26 cellular contexts compared by ENCODE assay signal in genomic region chr22:32752326-32752725, GRCh38. TPM values are rescaled to one million over a fixed set of nuclear protein-coding genes. Genes with fewer than 3 reads are reported as not detected.
DNase-seq lines count a peak whose midpoint lies in the region; ATAC-seq and TF ChIP-seq lines count a peak whose summit lies in the region.
"Had no signal": no experiment of that assay in that cellular context is flagged by ENCODE, and none has a peak within 500 bp of the region (broad histone marks: within the 10 kb centered on the region; RNA-seq: fewer than 3 reads in every experiment).

No MANE protein-coding gene starts in this region.

- H3K27me3 ChIP-seq in AG04450 (ENCODE audit: control insufficient read depth, insufficient read depth, low read length) (no peaks in the 10 kb centered on the region), mammary epithelial cell (ENCODE audit: insufficient read depth, low read length) (no peaks in the 10 kb centered on the region), neuronal stem cell (ENCODE audit: control insufficient read depth in 3 of 3, insufficient read depth in 3 of 3, low read depth in 1 of 3, low read length in 3 of 3) (no peaks in the 10 kb centered on the region), tibial nerve (no peaks in the 10 kb centered on the region), upper lobe of left lung (no peaks in the 10 kb centered on the region)
- H3K27me3 ChIP-seq: dorsolateral prefrontal cortex, Peyer's patch, SJSA1 had no signal

- no peak overlapping the region for H3K4me3 ChIP-seq in AG04450 (ENCODE audit: low read depth, low read length)
- no peak overlapping the region for H3K4me3 ChIP-seq in mammary epithelial cell (replicated peaks in 1 of 3; ENCODE audit: insufficient read depth in 1 of 3, low read depth in 2 of 3, low read length in 3 of 3)
- no peak overlapping the region for H3K4me3 ChIP-seq in neuronal stem cell (ENCODE audit: low read length in 2 of 2)
- H3K4me3 ChIP-seq in tibial nerve, result no peak overlapping the region
- no peak overlapping the region for H3K4me3 ChIP-seq in upper lobe of left lung
- H3K4me3 ChIP-seq: dorsolateral prefrontal cortex, Peyer's patch, SJSA1, thoracic aorta had no signal

- peak overlapping the region; percentile 33 for H3K18ac ChIP-seq in neuronal stem cell (ENCODE audit: low read length)

- no peak overlapping the region for H3K4me2 ChIP-seq in mammary epithelial cell (ENCODE audit: insufficient read depth, low read depth, low read length)
- H3K4me2 ChIP-seq in neuronal stem cell (ENCODE audit: insufficient read depth, low read length, poor library complexity, severe bottlenecking), result no peak overlapping the region

- TF ChIP-seq CTCF in AG04450 (IDR thresholded peaks at IDR 0.05; ENCODE audit: low read depth, low read length) (no peak), mammary epithelial cell (conservative IDR thresholded peaks at IDR 0.05 in 1 of 2, IDR thresholded peaks at IDR 0.05 in 1 of 2; ENCODE audit: extremely low read depth in 1 of 2, insufficient read depth in 1 of 2, low read depth in 1 of 2, low read length in 2 of 2) (no peak), tibial nerve (IDR thresholded peaks at IDR 0.05) (no peak), upper lobe of left lung (IDR thresholded peaks at IDR 0.05) (no peak)

- H3K4ac ChIP-seq in neuronal stem cell (ENCODE audit: low read length), result no peak overlapping the region

- POLR2A ChIA-PET in AG04450 (lab: Yijun Ruan, JAX), result interaction anchor here (1.1 to 1.5 kb wide), 3 partner anchors 49 to 130 kb away, joined by 3 to 12 read pairs (median 4); partner anchors contain the start of gene TIMP3

- H2AK5ac ChIP-seq in neuronal stem cell (ENCODE audit: low read depth, low read length), result no peak overlapping the region

- no peaks in the 10 kb centered on the region for H3K79me2 ChIP-seq in mammary epithelial cell (ENCODE audit: insufficient read depth, low read length)

- no peak overlapping the region for H2AFZ ChIP-seq in mammary epithelial cell (ENCODE audit: low read depth, low read length)
- H2AFZ ChIP-seq in neuronal stem cell (ENCODE audit: low read length), result no peak overlapping the region

- no peak overlapping the region for H3K23ac ChIP-seq in neuronal stem cell (ENCODE audit: low read depth, low read length, poor library complexity)

- no peak overlapping the region for H4K91ac ChIP-seq in neuronal stem cell (ENCODE audit: low read depth, low read length, poor library complexity)

- no peak overlapping the region for H2BK120ac ChIP-seq in neuronal stem cell (ENCODE audit: low read depth, low read length)

- no peak overlapping the region for H2BK15ac ChIP-seq in neuronal stem cell (ENCODE audit: low read length)

- no peaks in the 10 kb centered on the region for H4K20me1 ChIP-seq in mammary epithelial cell (ENCODE audit: insufficient read depth, low read length)

- DNase-seq in AG04450 (ENCODE audit: low read depth, low spot score), result no peak
- DNase-seq in EL, result peak; percentile 40
- peak; percentile 16 for DNase-seq in mammary epithelial cell
- DNase-seq in neuronal stem cell (ENCODE audit: low spot score), result no peak
- DNase-seq in tibial nerve (ENCODE audit: low spot score in 2 of 2), result no peak
- no peak for DNase-seq in upper lobe of left lung
- DNase-seq in amygdala (lab: John Stamatoyannopoulos, UW), result no peak
- DNase-seq: activated naive CD4-positive, alpha-beta T cell treated with anti-CD3 and anti-CD28 coated beads for 36 hours; activated T-cell treated with anti-CD3 and anti-CD28 coated beads, Interleukin-2, amount 50 U/mL, for 48 hours; aorta; CD4-positive, CD25-positive, alpha-beta regulatory T cell; central memory CD4-positive, alpha-beta T cell; dorsolateral prefrontal cortex; head of caudate nucleus; mesendoderm; NCI-H1694 treated with DMSO at 0.1 percent for 48 hours; NCI-H2171; NCI-H510A treated with DMSO at 0.1 percent for 48 hours; Peyer's patch; small intestine; T-cell had no signal

- H3K9me3 ChIP-seq in AG04450 (ENCODE audit: control insufficient read depth, insufficient read depth, low read length) (peaks cover 2% of the 10 kb centered on the region), mammary epithelial cell (replicated peaks; ENCODE audit: insufficient read depth, low read length) (no peaks in the 10 kb centered on the region), neuronal stem cell (replicated peaks in 1 of 2; ENCODE audit: control insufficient read depth in 2 of 2, insufficient read depth in 1 of 2, low read depth in 1 of 2, low read length in 2 of 2) (no peaks in the 10 kb centered on the region), tibial nerve (no peaks in the 10 kb centered on the region), upper lobe of left lung (no peaks in the 10 kb centered on the region)
- H3K9me3 ChIP-seq: Peyer's patch, SJSA1, thoracic aorta had no signal

- WGBS in mammary epithelial cell (ENCODE audit: low coverage, missing lambda C conversion rate), result 83% methylated on average over 9 of the region's 9 CpGs
- WGBS in neuronal stem cell (ENCODE audit: extremely low coverage in 2 of 2, insufficient read length in 2 of 2, insufficient replicate concordance in 1 of 2), 2 donors, result no CpG with 5 or more reads among the region's 9 CpGs
- 56 to 65% methylated on average over 9 of the region's 9 CpGs for WGBS in tibial nerve, 2 donors
- 82 to 83% methylated on average over 9 of the region's 9 CpGs for WGBS in upper lobe of left lung, 2 donors

- dilution Hi-C loops in mammary epithelial cell (cut with HindIII; ENCODE audit: low sequenced_read_pairs), result no loop called here

- TF ChIP-seq EP300 in tibial nerve (IDR thresholded peaks at IDR 0.05) (no peak), upper lobe of left lung (IDR thresholded peaks at IDR 0.05) (no peak)

- BruUV-seq in mammary epithelial cell (replicated peaks; lab: Mats Ljungman, UMichigan), result no TSS peak

- ATAC-seq in HG03432 (IDR thresholded peaks at IDR 0.05; ENCODE audit: unreplicated experiment) (no peak), upper lobe of left lung (ENCODE audit: low FRiP score in 2 of 2) (no peak)
- ATAC-seq: activated CD4-positive, CD25-positive, alpha-beta regulatory T cell treated with anti-CD3 and anti-CD28 coated beads, Interleukin-2, amount 50 U/mL, for 24 hours; stimulated activated effector memory CD8-positive, alpha-beta T cell treated with anti-CD3 and anti-CD28 coated beads, Interleukin-12 subunit alpha, Interleukin-12 subunit beta, amount 100 ng/mL, for 72 hours; T-cell had no signal

- H2BK5ac ChIP-seq in neuronal stem cell (ENCODE audit: low read length), result no peak overlapping the region

- H2BK12ac ChIP-seq in neuronal stem cell (ENCODE audit: low read length), result no peak overlapping the region

- CTCF ChIA-PET in AG04450 (lab: Charles Lee), result interaction anchor here (1.0 kb wide), 1 partner anchor 45 kb away, joined by 4 read pairs; no protein-coding TSS in a partner anchor
- CTCF ChIA-PET in mammary epithelial cell (lab: Charles Lee; ENCODE audit: low non-redundant PET), result no interaction called here

- H3K9ac ChIP-seq in mammary epithelial cell (ENCODE audit: insufficient read depth, low read length) (no peak overlapping the region), neuronal stem cell (ENCODE audit: low read depth, low read length, poor library complexity) (no peak overlapping the region)

- H3K36me3 ChIP-seq in mammary epithelial cell (ENCODE audit: insufficient read depth, low read length), result no peaks in the 10 kb centered on the region
- no peaks in the 10 kb centered on the region for H3K36me3 ChIP-seq in neuronal stem cell (replicated peaks in 1 of 2; ENCODE audit: control insufficient read depth in 2 of 2, insufficient read depth in 2 of 2, low read length in 2 of 2)
- H3K36me3 ChIP-seq in tibial nerve, result no peaks in the 10 kb centered on the region
- no peaks in the 10 kb centered on the region for H3K36me3 ChIP-seq in upper lobe of left lung
- H3K36me3 ChIP-seq: Peyer's patch, SJSA1, thoracic aorta had no signal

- in situ Hi-C loops in mammary epithelial cell (cut with MboI; ENCODE audit: low sequenced_read_pairs in 2 of 2), result no loop called here

- H4K8ac ChIP-seq in neuronal stem cell (ENCODE audit: low read depth, low read length), result no peak overlapping the region

- no peak overlapping the region for H3K14ac ChIP-seq in neuronal stem cell (ENCODE audit: low read length)

- intact Hi-C loops in mammary epithelial cell (cut with micrococcal nuclease), result no loop called here

- H3K79me1 ChIP-seq in neuronal stem cell (ENCODE audit: low read depth, low read length), result no peaks in the 10 kb centered on the region

- peak overlapping the region; percentile 61 for H3K27ac ChIP-seq in AG04450 (ENCODE audit: low read depth, low read length)
- no peak overlapping the region for H3K27ac ChIP-seq in mammary epithelial cell (ENCODE audit: insufficient read depth, low read depth, low read length)
- no peak overlapping the region for H3K27ac ChIP-seq in neuronal stem cell (replicated peaks; ENCODE audit: low read length)
- H3K27ac ChIP-seq in tibial nerve, result peak overlapping the region in 1 of 4 donors; percentile 69
- H3K27ac ChIP-seq in upper lobe of left lung, result no peak overlapping the region
- H3K27ac ChIP-seq: dorsolateral prefrontal cortex, Peyer's patch, SJSA1, thoracic aorta had no signal

- H3K4me1 ChIP-seq in mammary epithelial cell (ENCODE audit: insufficient read depth, low read length), result peaks cover 6% of the 10 kb centered on the region
- H3K4me1 ChIP-seq in neuronal stem cell (ENCODE audit: control insufficient read depth in 2 of 2, insufficient read depth in 1 of 2, low read depth in 1 of 2, low read length in 2 of 2), result no peaks in the 10 kb centered on the region
- H3K4me1 ChIP-seq in tibial nerve, result peaks cover 0 to 19% (median 11%) of the 10 kb centered on the region in 4 donors
- H3K4me1 ChIP-seq in upper lobe of left lung, result peaks cover 0 to 16% (median 13%) of the 10 kb centered on the region in 4 donors
- H3K4me1 ChIP-seq: Peyer's patch had no signal

- no peak for TF ChIP-seq POLR2A in tibial nerve (IDR thresholded peaks at IDR 0.05)
- no peak for TF ChIP-seq POLR2A in upper lobe of left lung (IDR thresholded peaks at IDR 0.05)

RNA-seq across cellular contexts. Expression of gene TIMP3, which starts 49.2 kb away (rescaled TPM):
- polyA plus RNA-seq in AG04450 (2011; rRNA removed) (484 and 486 TPM in 2 replicates), mammary epithelial cell (105 TPM)
- polyA minus RNA-seq in AG04450 (2011; rRNA and poly(A)+ RNA removed), result 343 TPM in 2 replicates
- total RNA-seq in mammary epithelial cell (100 to 1,000 TPM; 118 to 521 TPM), tibial nerve (1,000 to 10,000 TPM in 1 of 4 donors, 100 to 1,000 TPM in 3; 300 to 1,106 (median 939) TPM), upper lobe of left lung (100 to 1,000 TPM; 196 to 659 (median 531) TPM)
- 154 TPM for polyA minus RNA-seq in mammary epithelial cell
- 15.2 TPM for polyA plus RNA-seq in neuronal stem cell (2013, experiment 1 of 2)
- polyA plus RNA-seq in neuronal stem cell (2013, experiment 2 of 2), result 16.2 TPM
- total RNA-seq: activated naive CD4-positive, alpha-beta T cell treated with anti-CD3 and anti-CD28 coated beads for 36 hours had no signal
- polyA plus RNA-seq: CD4-positive, CD25-positive, alpha-beta regulatory T cell had no signal

Comparison
In these comparisons a context has a peak if more than half of its experiments do, and no peak if none do; other contexts are left out.
1. DNase-seq: peak in EL (single experiment) and mammary epithelial cell (single experiment); none in AG04450 (single experiment), neuronal stem cell (single experiment), tibial nerve (0 of 2), upper lobe of left lung (0 of 2) and amygdala (0 of 56).